In the genomic region with DNA sequence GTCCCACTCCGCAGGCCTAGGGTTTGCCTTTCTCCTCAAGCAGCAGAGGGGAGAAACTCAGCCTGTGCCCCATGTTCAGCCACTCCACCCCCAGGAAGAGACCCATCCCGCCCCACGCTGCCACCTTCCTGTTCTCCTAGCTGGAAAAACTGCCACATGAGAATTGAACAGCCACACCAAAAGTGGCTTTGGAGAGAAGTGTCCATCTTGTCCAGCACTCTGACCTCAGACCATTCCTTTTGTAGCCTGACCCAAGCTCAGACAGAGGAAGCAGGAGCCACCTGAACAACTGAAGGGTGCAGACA, we compare ENCODE assay signal across 26 cellular contexts. TPM values are rescaled to one million over a fixed set of nuclear protein-coding genes. Genes with fewer than 3 reads are reported as not detected.
"Had no signal": no experiment of that assay in that cellular context is flagged by ENCODE, and none has a peak within 500 bp of the region (broad histone marks: within the 10 kb centered on the region; RNA-seq: fewer than 3 reads in every experiment).

No MANE protein-coding gene starts in this region.

- H3K27ac ChIP-seq: brain microvascular endothelial cell, cardiac muscle cell, VCaP had no signal

- H3K4me3 ChIP-seq: cardiac muscle cell had no signal

- DNase-seq: activated CD4-positive, alpha-beta memory T cell treated with anti-CD3 and anti-CD28 coated beads for 36 hours; activated CD4-positive, alpha-beta T cell treated with anti-CD3 and anti-CD28 coated beads, Interleukin-2, amount 10 ng/mL, durations not matched to agents 7 days and 5 days; activated CD4-positive, CD25-positive, alpha-beta regulatory T cell; activated gamma-delta T cell; activated naive CD4-positive, alpha-beta T cell treated with anti-CD3 and anti-CD28 coated beads for 36 hours; activated T-cell treated with anti-CD3 and anti-CD28 coated beads, Interleukin-2, amount 50 U/mL, for 24 hours; amygdala; brain microvascular endothelial cell; KG1; NCI-H1092; NCI-H1417; NCI-H2029; NCI-H345; NCI-H510A; NCI-H526 treated with DMSO at 0.1 percent for 48 hours; NCI-H82; SIG-M5; T-helper 17 cell; T1000 had no signal

- H3K36me3 ChIP-seq: brain microvascular endothelial cell, cardiac muscle cell had no signal

RNA-seq across cellular contexts. Expression of gene SLC25A48, which starts 8.3 kb away (rescaled TPM):
- total RNA-seq: activated CD4-positive, alpha-beta memory T cell treated with anti-CD3 and anti-CD28 coated beads for 36 hours; activated CD4-positive, alpha-beta T cell treated with anti-CD3 and anti-CD28 coated beads, Interleukin-2, amount 10 ng/mL, durations not matched to agents 7 days and 5 days; activated naive CD4-positive, alpha-beta T cell treated with anti-CD3 and anti-CD28 coated beads for 36 hours; activated T-helper 1 cell treated with anti-CD3 and anti-CD28 coated beads, Interleukin-12 subunit alpha, Interleukin-12 subunit beta, Interleukin-2, Interleukin-4 antibody, amounts not matched to agents 30 ng/mL and 10 ng/mL and 1 ng/mL, durations not matched to agents 14 hours and 24 hours and 36 hours; LHCN-M2; M059J; OCI-LY7; RPMI7951; T-helper 17 cell had no signal
